Comparison of ENCODE assay signal across 17 cellular contexts in genomic region chr1:89609339-89609725, GRCh38. TPM values are rescaled to one million over a fixed set of nuclear protein-coding genes. Genes with fewer than 3 reads are reported as not detected.
A peak's percentile ranks its signal among the peaks of the same experiment; 100 is the strongest.
DNase-seq lines count a peak whose midpoint lies in the region; ATAC-seq and TF ChIP-seq lines count a peak whose summit lies in the region.
"Had no signal": no experiment of that assay in that cellular context is flagged by ENCODE, and none has a peak within 500 bp of the region (broad histone marks: within the 10 kb centered on the region; RNA-seq: fewer than 3 reads in every experiment).

No MANE protein-coding gene starts in this region.

- TF ChIP-seq POLR2A in gastrocnemius medialis (IDR thresholded peaks at IDR 0.05): no peak

- CTCF ChIA-PET in activated CD8-positive, alpha-beta memory T cell treated with anti-CD3 and anti-CD28 coated beads, Interleukin-2, amount 10 ng/mL, durations not matched to agents 7 days and 5 days (lab: Charles Lee): interaction anchor here (0.8 to 6.3 kb wide), 11 partner anchors 10 to 153 kb away, joined by 3 to 98 read pairs (median 5); partner anchors contain the start of gene LRRC8C
- CTCF ChIA-PET in CD8-positive, alpha-beta memory T cell (lab: Charles Lee): interaction anchor here (0.8 to 23.6 kb wide), 10 partner anchors 9 to 154 kb away, joined by 3 to 403 read pairs (median 10); partner anchors contain the start of genes LRRC8B and LRRC8C

- no peak for TF ChIP-seq CTCF in gastrocnemius medialis (IDR thresholded peaks at IDR 0.05 in 4 of 5, conservative IDR thresholded peaks at IDR 0.05 in 1 of 5)

- H3K27me3 Mint-ChIP-seq in activated CD8-positive, alpha-beta memory T cell treated with anti-CD3 and anti-CD28 coated beads, Interleukin-2, amount 10 ng/mL, durations not matched to agents 7 days and 5 days: no peaks in the 10 kb centered on the region
- peaks cover 0 to 3% of the 10 kb centered on the region in 2 donors for H3K27me3 Mint-ChIP-seq in CD8-positive, alpha-beta memory T cell
- H3K27me3 Mint-ChIP-seq in activated naive CD8-positive, alpha-beta T cell treated with anti-CD3 and anti-CD28 coated beads, Interleukin-2, amount 50 U/mL, for 24 hours: no peaks in the 10 kb centered on the region

- H3K36me3 ChIP-seq in CD8-positive, alpha-beta memory T cell (ENCODE audit: insufficient read depth, low read length): no peaks in the 10 kb centered on the region
- no peaks in the 10 kb centered on the region for H3K36me3 ChIP-seq in gastrocnemius medialis
- no peaks in the 10 kb centered on the region for H3K36me3 ChIP-seq in H7 (replicated peaks; ENCODE audit: control insufficient read depth, insufficient read depth, low read length)
- H3K36me3 ChIP-seq: sigmoid colon, SJCRH30, vagina had no signal

- no peak for ATAC-seq in activated CD8-positive, alpha-beta memory T cell treated with anti-CD3 and anti-CD28 coated beads, Interleukin-2, amount 10 ng/mL, durations not matched to agents 7 days and 5 days
- ATAC-seq in activated naive CD8-positive, alpha-beta T cell treated with anti-CD3 and anti-CD28 coated beads, Interleukin-2, amount 50 U/mL, for 24 hours: no peak
- no peak for ATAC-seq in gastrocnemius medialis
- no peak for ATAC-seq in GM21717 (IDR thresholded peaks at IDR 0.05; ENCODE audit: unreplicated experiment)
- ATAC-seq in HG02884 (IDR thresholded peaks at IDR 0.05; ENCODE audit: unreplicated experiment): no peak
- ATAC-seq: GM12878 had no signal

- no peaks in the 10 kb centered on the region for H3K9me3 ChIP-seq in CD8-positive, alpha-beta memory T cell (ENCODE audit: low read length)
- no peaks in the 10 kb centered on the region for H3K9me3 ChIP-seq in gastrocnemius medialis
- H3K9me3 ChIP-seq: sigmoid colon, SJCRH30, vagina had no signal

- H3K27me3 ChIP-seq in CD8-positive, alpha-beta memory T cell (ENCODE audit: insufficient read depth, low read length, poor library complexity, severe bottlenecking): no peaks in the 10 kb centered on the region
- H3K27me3 ChIP-seq in gastrocnemius medialis (no peaks in the 10 kb centered on the region), H7 (ENCODE audit: control insufficient read depth, insufficient read depth, low read length) (no peaks in the 10 kb centered on the region)
- H3K27me3 ChIP-seq: sigmoid colon, SJCRH30, vagina had no signal

- peak overlapping the region; percentile 98 for H3K27ac Mint-ChIP-seq in activated CD8-positive, alpha-beta memory T cell treated with anti-CD3 and anti-CD28 coated beads, Interleukin-2, amount 10 ng/mL, durations not matched to agents 7 days and 5 days
- peak overlapping the region; percentile 92 to 99 (median 98) for H3K27ac Mint-ChIP-seq in CD8-positive, alpha-beta memory T cell
- H3K27ac Mint-ChIP-seq in activated naive CD8-positive, alpha-beta T cell treated with anti-CD3 and anti-CD28 coated beads, Interleukin-2, amount 50 U/mL, for 24 hours: peak overlapping the region; percentile 94
- H3K27ac Mint-ChIP-seq: H9 had no signal

- intact Hi-C loops in gastrocnemius medialis (cut with DNase I; ENCODE audit: low total_unique reads): no loop called here

- in situ Hi-C loops in gastrocnemius medialis (cut with MboI; ENCODE audit: low sequenced_read_pairs in 4 of 4): no loop called here

- DNase-seq in activated CD8-positive, alpha-beta memory T cell treated with anti-CD3 and anti-CD28 coated beads, Interleukin-2, amount 10 ng/mL, durations not matched to agents 7 days and 5 days: no peak
- no peak for DNase-seq in activated CD8-positive, alpha-beta memory T cell treated with anti-CD3 and anti-CD28 coated beads, Interleukin-2, amount 50 U/mL, for 48 hours
- no peak for DNase-seq in CD8-positive, alpha-beta memory T cell
- DNase-seq in activated naive CD8-positive, alpha-beta T cell treated with anti-CD3 and anti-CD28 coated beads, Interleukin-2, amount 50 U/mL, for 24 hours: no peak
- DNase-seq in gastrocnemius medialis (no peak), H7 (no peak)
- DNase-seq: aorta, COR-L47, glutamatergic neuron, NCI-H446, sigmoid colon, SJCRH30 had no signal

- peaks cover 10% of the 10 kb centered on the region for H3K36me3 Mint-ChIP-seq in activated CD8-positive, alpha-beta memory T cell treated with anti-CD3 and anti-CD28 coated beads, Interleukin-2, amount 10 ng/mL, durations not matched to agents 7 days and 5 days
- no peaks in the 10 kb centered on the region for H3K36me3 Mint-ChIP-seq in CD8-positive, alpha-beta memory T cell
- peaks cover 3% of the 10 kb centered on the region for H3K36me3 Mint-ChIP-seq in activated naive CD8-positive, alpha-beta T cell treated with anti-CD3 and anti-CD28 coated beads, Interleukin-2, amount 50 U/mL, for 24 hours (ENCODE audit: low read depth)

- no peaks in the 10 kb centered on the region for H3K9me3 Mint-ChIP-seq in activated CD8-positive, alpha-beta memory T cell treated with anti-CD3 and anti-CD28 coated beads, Interleukin-2, amount 10 ng/mL, durations not matched to agents 7 days and 5 days (ENCODE audit: low read depth)
- H3K9me3 Mint-ChIP-seq in CD8-positive, alpha-beta memory T cell: no peaks in the 10 kb centered on the region
- H3K9me3 Mint-ChIP-seq in activated naive CD8-positive, alpha-beta T cell treated with anti-CD3 and anti-CD28 coated beads, Interleukin-2, amount 50 U/mL, for 24 hours: no peaks in the 10 kb centered on the region
- H3K9me3 Mint-ChIP-seq: H9 had no signal

- POLR2A ChIA-PET in CD8-positive, alpha-beta memory T cell (lab: Charles Lee): interaction anchor here (0.5 to 6.9 kb wide), 9 partner anchors 10 to 587 kb away, joined by 3 to 90 read pairs (median 7); partner anchors contain the start of genes LRRC8B, LRRC8C and ZNF326

- peaks cover 86% of the 10 kb centered on the region for H3K4me1 ChIP-seq in CD8-positive, alpha-beta memory T cell (ENCODE audit: insufficient read depth, low read length)
- H3K4me1 ChIP-seq in gastrocnemius medialis: peaks cover 6 to 23% of the 10 kb centered on the region in 2 donors
- H3K4me1 ChIP-seq: sigmoid colon, vagina had no signal

- H3K4me3 Mint-ChIP-seq in activated CD8-positive, alpha-beta memory T cell treated with anti-CD3 and anti-CD28 coated beads, Interleukin-2, amount 10 ng/mL, durations not matched to agents 7 days and 5 days: peak overlapping the region; percentile 68
- peak overlapping the region; percentile 78 to 94 (median 90) for H3K4me3 Mint-ChIP-seq in CD8-positive, alpha-beta memory T cell
- H3K4me3 Mint-ChIP-seq in activated naive CD8-positive, alpha-beta T cell treated with anti-CD3 and anti-CD28 coated beads, Interleukin-2, amount 50 U/mL, for 24 hours: peak overlapping the region; percentile 83
- H3K4me3 Mint-ChIP-seq: H9 had no signal

- H3K27ac ChIP-seq in CD8-positive, alpha-beta memory T cell (ENCODE audit: low read depth, low read length): peak overlapping the region; percentile 73
- peak overlapping the region in 3 of 4 donors; percentile 54 to 63 (median 59) for H3K27ac ChIP-seq in gastrocnemius medialis
- H3K27ac ChIP-seq: SJCRH30, vagina had no signal

- H3K4me3 ChIP-seq in CD8-positive, alpha-beta memory T cell (ENCODE audit: low read length): peak overlapping the region; percentile 57
- H3K4me3 ChIP-seq in gastrocnemius medialis (no peak overlapping the region), H7 (ENCODE audit: insufficient read depth, low read depth, low read length) (no peak overlapping the region)
- H3K4me3 ChIP-seq: GM12878, sigmoid colon, SJCRH30, vagina had no signal

- peaks cover 87% of the 10 kb centered on the region for H3K4me1 Mint-ChIP-seq in activated CD8-positive, alpha-beta memory T cell treated with anti-CD3 and anti-CD28 coated beads, Interleukin-2, amount 10 ng/mL, durations not matched to agents 7 days and 5 days
- peaks cover 89 to 98% (median 97%) of the 10 kb centered on the region in 3 donors for H3K4me1 Mint-ChIP-seq in CD8-positive, alpha-beta memory T cell
- H3K4me1 Mint-ChIP-seq in activated naive CD8-positive, alpha-beta T cell treated with anti-CD3 and anti-CD28 coated beads, Interleukin-2, amount 50 U/mL, for 24 hours: peaks cover 93% of the 10 kb centered on the region

RNA-seq across cellular contexts. Expression of gene LRRC8C, which starts 23.6 kb away (rescaled TPM):
- 10 to 100 TPM; 43.5 to 44.3 TPM for total RNA-seq in activated CD8-positive, alpha-beta memory T cell treated with anti-CD3 and anti-CD28 coated beads, Interleukin-2, amount 10 ng/mL, durations not matched to agents 7 days and 5 days
- 10 to 100 TPM; 61.4 to 63.5 TPM for total RNA-seq in CD8-positive, alpha-beta memory T cell
- polyA plus RNA-seq in CD8-positive, alpha-beta memory T cell: 19.7 TPM
- total RNA-seq in gastrocnemius medialis: 1 to 10 TPM; 2.9 to 5.8 (median 4.1) TPM
- total RNA-seq in H7 (2014; rRNA removed; shearing (Covaris generic)): 1.2 and 1.3 TPM in 2 replicates

Comparison
In these comparisons a context has a peak if more than half of its experiments do, and no peak if none do; other contexts are left out.
1. RNA of gene LRRC8C, which starts 23.6 kb away (total RNA-seq): 61.4 to 63.5 TPM in CD8-positive, alpha-beta memory T cell and 43.5 to 44.3 TPM in activated CD8-positive, alpha-beta memory T cell treated with anti-CD3 and anti-CD28 coated beads, Interleukin-2, amount 10 ng/mL, durations not matched to agents 7 days and 5 days; 2.9 to 5.8 TPM in gastrocnemius medialis and 1.2 to 1.3 TPM in H7; every median in the first group is over 4 times any median in the second.
2. Peak in every context shown above with its lines, with median percentiles within 50 percentile points of each other: H3K27ac Mint-ChIP-seq and H3K4me3 Mint-ChIP-seq.